In genomic region chr11:35609656-35610055, GRCh38 we compare ENCODE assay signal across 28 cellular contexts.
"Had no signal": no experiment of that assay in that cellular context is flagged by ENCODE, and none has a peak within 500 bp of the region (broad histone marks: within the 10 kb centered on the region; RNA-seq: fewer than 3 reads in every experiment).

No MANE protein-coding gene starts in this region.

- DNase-seq: colonic mucosa; cortex of kidney; dermis blood vessel endothelial cell; dorsolateral prefrontal cortex; effector CD4-positive, alpha-beta T cell; effector CD8-positive, alpha-beta T cell; effector memory CD4-positive, alpha-beta T cell; effector memory CD8-positive, alpha-beta T cell; endodermal cell; erythroblast; esophagus squamous epithelium; foreskin fibroblast; foreskin keratinocyte; foreskin melanocyte; gastrocnemius medialis; glutamatergic neuron; head of caudate nucleus; heart left ventricle; heart right ventricle had no signal

- H3K4me1 ChIP-seq: colonic mucosa, foreskin keratinocyte, gastrocnemius medialis, gastroesophageal sphincter had no signal

- H3K4me3 ChIP-seq: colonic mucosa, coronary artery, dorsolateral prefrontal cortex, esophagus muscularis mucosa, esophagus squamous epithelium, gastrocnemius medialis, gastroesophageal sphincter, heart left ventricle, heart right ventricle had no signal

- H3K27me3 ChIP-seq: colonic mucosa, dorsolateral prefrontal cortex, foreskin keratinocyte had no signal

- H3K9me3 ChIP-seq: colonic mucosa, esophagus muscularis mucosa, esophagus squamous epithelium, gastrocnemius medialis, gastroesophageal sphincter, heart left ventricle, heart right ventricle had no signal

- H3K36me3 ChIP-seq: colonic mucosa, esophagus muscularis mucosa, esophagus squamous epithelium, gastrocnemius medialis, gastroesophageal sphincter, heart left ventricle, heart right ventricle had no signal

- H3K27ac ChIP-seq: colonic mucosa, coronary artery, dorsolateral prefrontal cortex, epithelial cell of prostate, esophagus muscularis mucosa, esophagus squamous epithelium, foreskin keratinocyte, gastrocnemius medialis, gastroesophageal sphincter, heart left ventricle, heart right ventricle had no signal

- FAIRE-seq: colon, endometrium, endothelial cell of umbilical vein, frontal cortex had no signal

- ATAC-seq: effector memory CD8-positive, alpha-beta T cell; esophagus mucosa; foreskin keratinocyte; gastrocnemius medialis; gastroesophageal sphincter; heart left ventricle; heart right ventricle had no signal
